In the genomic region with DNA sequence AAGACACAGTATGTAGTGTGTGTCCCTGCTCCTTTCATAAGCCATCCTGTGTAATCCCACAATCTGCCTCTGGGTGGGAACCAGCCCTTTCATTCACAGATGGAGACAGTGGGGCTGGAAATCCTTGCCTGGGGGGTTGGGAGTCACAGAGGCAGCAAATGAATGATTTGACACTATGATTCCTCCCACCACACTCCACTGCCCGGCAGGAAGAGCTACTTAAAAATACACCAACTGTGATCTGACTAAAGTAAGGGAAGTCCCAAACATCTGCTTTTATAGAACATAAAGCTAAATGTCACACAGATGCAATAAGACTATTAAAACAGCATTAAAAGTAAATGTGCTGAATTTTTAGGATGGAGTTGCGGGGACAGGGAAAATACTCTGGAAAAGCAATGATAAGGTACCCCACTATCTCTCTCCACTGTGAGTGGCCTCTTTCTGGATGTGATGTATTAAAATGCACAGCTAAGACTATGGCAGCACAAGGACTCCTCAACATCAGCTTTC, we compare ENCODE assay signal across 8 cellular contexts. TPM values are rescaled to one million over a fixed set of nuclear protein-coding genes. Genes with fewer than 3 reads are reported as not detected.
DNase-seq lines count a peak whose midpoint lies in the region; ATAC-seq and TF ChIP-seq lines count a peak whose summit lies in the region.

No MANE protein-coding gene starts in this region.

- peak overlapping the region in 2 of 3 donors; percentile 7 to 89 for H3K4me3 Mint-ChIP-seq in T-cell

- peaks cover 38% of the 10 kb centered on the region for H3K36me3 Mint-ChIP-seq in T-cell

- peak; percentile 27 for TF ChIP-seq CTCF in AG09319 (IDR thresholded peaks at IDR 0.05; ENCODE audit: low read depth, low read length)
- peak; percentile 52; the same call in 2 of the 3 replicates for TF ChIP-seq CTCF in GM12872 (IDR thresholded peaks at IDR 0.05; ENCODE audit: insufficient read depth, low read depth, low read length)

- H3K27ac Mint-ChIP-seq in T-cell: peak overlapping the region in 1 of 2 donors; percentile 28

- DNase-seq in AG09319 (ENCODE audit: extremely low read depth, low read depth) (no peak), T-cell (peak in 1 of 34 experiments; percentile 15), hepatic stellate cell (ENCODE audit: low spot score) (peak; percentile 55), NCI-H1694 (lab: John Stamatoyannopoulos, UW) (no peak), NCI-H2029 treated with DMSO at 0.1 percent for 48 hours (lab: John Stamatoyannopoulos, UW) (no peak), H4 (ENCODE audit: low spot score) (no peak), NCI-H2029 (lab: John Stamatoyannopoulos, UW) (no peak)

- no peak for ATAC-seq in T-cell (replicated peaks in 1 of 4)

- no peaks in the 10 kb centered on the region for H3K27me3 Mint-ChIP-seq in T-cell

- CTCF ChIA-PET in T-cell (lab: Charles Lee): interaction anchor here in 1 of 2 donors (0.6 kb wide), 1 partner anchor 166 kb away, joined by 3 read pairs; no protein-coding TSS in a partner anchor

- H3K4me1 Mint-ChIP-seq in T-cell: peaks cover 71 to 81% (median 74%) of the 10 kb centered on the region in 3 donors

- H3K9me3 Mint-ChIP-seq in T-cell: no peaks in the 10 kb centered on the region

- POLR2A ChIA-PET in T-cell (lab: Charles Lee): interaction anchor here in 1 of 2 donors (0.5 kb wide), 1 partner anchor 33 kb away, joined by 3 read pairs; no protein-coding TSS in a partner anchor

RNA-seq across cellular contexts. Expression of a gene that starts 4.3 kb away (rescaled TPM):
- total RNA-seq in T-cell: 100 to 1,000 TPM in 3 of 5 donors, 10 to 100 TPM in 2; 79.1 to 133 (median 105) TPM
- total RNA-seq in H4 (2014; rRNA removed; shearing (Covaris generic)): 234 and 256 TPM in 2 replicates
